ENCODE assay signal across 12 cellular contexts in genomic region chr1:22093513-22093912, GRCh38. TPM values are rescaled to one million over a fixed set of nuclear protein-coding genes. Genes with fewer than 3 reads are reported as not detected.
"Had no signal": no experiment of that assay in that cellular context is flagged by ENCODE, and none has a peak within 500 bp of the region (broad histone marks: within the 10 kb centered on the region; RNA-seq: fewer than 3 reads in every experiment).

No MANE protein-coding gene starts in this region.

- ATAC-seq: activated CD8-positive, alpha-beta memory T cell treated with anti-CD3 and anti-CD28 coated beads, Interleukin-2, amount 10 ng/mL, durations not matched to agents 7 days and 5 days; gastrocnemius medialis; heart right ventricle; left ventricle myocardium superior had no signal

- H2AFZ ChIP-seq: parathyroid adenoma had no signal

- H3K9ac ChIP-seq: parathyroid adenoma had no signal

- H3K4me1 ChIP-seq: parathyroid adenoma had no signal

- H3K27ac Mint-ChIP-seq: activated CD8-positive, alpha-beta memory T cell treated with anti-CD3 and anti-CD28 coated beads, Interleukin-2, amount 10 ng/mL, durations not matched to agents 7 days and 5 days had no signal

- H3K27me3 ChIP-seq: adrenal gland, gastrocnemius medialis, heart right ventricle had no signal

- H3K4me3 ChIP-seq: adrenal gland, gastrocnemius medialis, heart right ventricle had no signal

- H3K9me3 ChIP-seq: adrenal gland, gastrocnemius medialis, heart right ventricle had no signal

- H3K4me3 Mint-ChIP-seq: activated CD8-positive, alpha-beta memory T cell treated with anti-CD3 and anti-CD28 coated beads, Interleukin-2, amount 10 ng/mL, durations not matched to agents 7 days and 5 days had no signal

- H3K27me3 Mint-ChIP-seq: activated CD8-positive, alpha-beta memory T cell treated with anti-CD3 and anti-CD28 coated beads, Interleukin-2, amount 10 ng/mL, durations not matched to agents 7 days and 5 days had no signal

- H3K27ac ChIP-seq: adrenal gland, gastrocnemius medialis, heart right ventricle, parathyroid adenoma had no signal

- DNase-seq: activated CD4-positive, alpha-beta T cell treated with anti-CD3 and anti-CD28 coated beads for 4 hours; activated CD8-positive, alpha-beta memory T cell treated with anti-CD3 and anti-CD28 coated beads, Interleukin-2, amount 10 ng/mL, durations not matched to agents 7 days and 5 days; activated naive CD4-positive, alpha-beta T cell; adrenal gland; effector CD4-positive, alpha-beta T cell; gastrocnemius medialis; heart right ventricle; left ventricle myocardium superior; retina; stimulated activated CD4-positive, alpha-beta T cell treated with anti-CD3 and anti-CD28 coated beads, Interleukin-15, amount 100 ng/mL, for 24 hours; T1000 had no signal

RNA-seq across cellular contexts. Expression of gene WNT4, which starts 49.4 kb away (rescaled TPM):
- total RNA-seq: activated CD8-positive, alpha-beta memory T cell treated with anti-CD3 and anti-CD28 coated beads, Interleukin-2, amount 10 ng/mL, durations not matched to agents 7 days and 5 days had no signal
